In the genomic region with DNA sequence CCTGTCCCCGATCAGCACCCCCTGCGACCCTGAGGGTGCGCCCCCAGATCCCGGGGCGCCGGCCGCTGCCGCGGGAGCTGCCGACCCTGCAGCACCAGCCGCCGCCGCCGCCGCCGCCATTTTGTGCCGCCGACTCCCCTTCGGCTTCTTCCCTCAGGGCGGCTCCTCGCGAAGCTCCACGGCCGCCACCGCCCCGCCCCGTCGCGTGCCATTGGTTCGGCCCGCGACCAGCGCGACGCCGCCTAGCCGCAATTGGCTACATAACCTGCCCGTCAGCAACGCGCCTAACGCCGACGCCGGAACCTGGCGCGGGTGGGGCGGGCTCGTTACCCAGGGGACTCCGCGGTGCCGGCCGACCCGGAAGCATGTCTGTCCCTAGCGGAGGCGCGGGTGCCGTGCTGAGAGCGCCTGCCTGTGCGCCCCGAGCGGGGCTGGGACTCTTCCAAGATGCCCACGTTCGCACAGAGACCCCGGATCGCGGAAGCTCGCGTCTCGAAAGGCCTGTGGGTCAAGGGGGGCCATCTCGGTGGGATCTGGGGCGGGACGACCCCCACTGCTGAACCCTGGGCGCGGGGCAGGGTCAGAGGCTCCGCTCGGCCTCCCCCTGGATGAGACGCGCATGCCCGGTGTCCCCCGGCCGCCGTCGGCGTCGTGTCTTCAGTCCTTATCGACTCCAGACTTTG, we compare ENCODE assay signal across 1 cellular context.
TF ChIP-seq lines count a peak whose summit lies in the region.

A gene (minus strand): TSS at position 149 of the 683 bp plus-strand sequence. CDS start 29 bp downstream, at position 120.

TF ChIP-seq in HEK293, 187 proteins besides CTCF, POLR2A, EP300 and RAD21 (continued from another document and continues in another):
- TF ChIP-seq, protein P1, sequence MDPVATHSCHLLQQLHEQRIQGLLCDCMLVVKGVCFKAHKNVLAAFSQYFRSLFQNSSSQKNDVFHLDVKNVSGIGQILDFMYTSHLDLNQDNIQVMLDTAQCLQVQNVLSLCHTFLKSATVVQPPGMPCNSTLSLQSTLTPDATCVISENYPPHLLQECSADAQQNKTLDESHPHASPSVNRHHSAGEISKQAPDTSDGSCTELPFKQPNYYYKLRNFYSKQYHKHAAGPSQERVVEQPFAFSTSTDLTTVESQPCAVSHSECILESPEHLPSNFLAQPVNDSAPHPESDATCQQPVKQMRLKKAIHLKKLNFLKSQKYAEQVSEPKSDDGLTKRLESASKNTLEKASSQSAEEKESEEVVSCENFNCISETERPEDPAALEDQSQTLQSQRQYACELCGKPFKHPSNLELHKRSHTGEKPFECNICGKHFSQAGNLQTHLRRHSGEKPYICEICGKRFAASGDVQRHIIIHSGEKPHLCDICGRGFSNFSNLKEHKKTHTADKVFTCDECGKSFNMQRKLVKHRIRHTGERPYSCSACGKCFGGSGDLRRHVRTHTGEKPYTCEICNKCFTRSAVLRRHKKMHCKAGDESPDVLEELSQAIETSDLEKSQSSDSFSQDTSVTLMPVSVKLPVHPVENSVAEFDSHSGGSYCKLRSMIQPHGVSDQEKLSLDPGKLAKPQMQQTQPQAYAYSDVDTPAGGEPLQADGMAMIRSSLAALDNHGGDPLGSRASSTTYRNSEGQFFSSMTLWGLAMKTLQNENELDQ (tag by site-specific recombination; IDR thresholded peaks at IDR 0.05; ENCODE audit: low read depth): no peak
- TF ChIP-seq WT1 (tag by site-specific recombination; IDR thresholded peaks at IDR 0.05) (peak; percentile 46; the same call in 1 of the 2 replicates), ZBTB1 (tag by site-specific recombination; IDR thresholded peaks at IDR 0.05) (no peak), YY1 (tag by site-specific recombination; IDR thresholded peaks at IDR 0.05) (peak; percentile 90), OVOL3 (tag by site-specific recombination; IDR thresholded peaks at IDR 0.05) (peak; percentile 56; the same call in 1 of the 2 replicates), ZBTB48 (tag by site-specific recombination; IDR thresholded peaks at IDR 0.05) (peak; percentile 86; the same call in 1 of the 2 replicates), ZFP69B (tag by site-specific recombination; IDR thresholded peaks at IDR 0.05) (no peak; the same call in 1 of the 2 replicates), ZBTB8A (tag by site-specific recombination; IDR thresholded peaks at IDR 0.05) (peak; percentile 81), ZNF324 (tag by site-specific recombination; IDR thresholded peaks at IDR 0.05) (peak; percentile 76), ZNF354C (tag by site-specific recombination; IDR thresholded peaks at IDR 0.05; ENCODE audit: borderline replicate concordance, low read depth) (no peak), ZNF292 (tag by site-specific recombination; IDR thresholded peaks at IDR 0.05; ENCODE audit: borderline replicate concordance, low read depth) (no peak), ZNF155 (tag by site-specific recombination; IDR thresholded peaks at IDR 0.05) (no peak), ZNF37A (tag by site-specific recombination; IDR thresholded peaks at IDR 0.05) (no peak), TCF7L2 (IDR thresholded peaks at IDR 0.05; ENCODE audit: borderline replicate concordance, low read depth, low read length) (no peak), ZNF473 (tag by site-specific recombination; IDR thresholded peaks at IDR 0.05) (no peak), ZNF169 (tag by site-specific recombination; IDR thresholded peaks at IDR 0.05) (no peak), ZNF48 (tag by site-specific recombination; IDR thresholded peaks at IDR 0.05) (no peak), ZNF112 (tag by site-specific recombination; IDR thresholded peaks at IDR 0.05) (no peak), KLF8 (tag by site-specific recombination; IDR thresholded peaks at IDR 0.05) (peak; percentile 96), ZNF266 (tag by site-specific recombination; IDR thresholded peaks at IDR 0.05; ENCODE audit: low read depth) (no peak), KLF7 (tag by site-specific recombination; IDR thresholded peaks at IDR 0.05; ENCODE audit: borderline replicate concordance) (no peak), ZNF596 (tag by site-specific recombination; IDR thresholded peaks at IDR 0.05) (no peak), ZNF623 (tag by site-specific recombination; IDR thresholded peaks at IDR 0.05) (no peak), ZNF629 (tag by site-specific recombination; IDR thresholded peaks at IDR 0.05) (peak; percentile 49; the same call in 1 of the 2 replicates), ZFP41 (tag by site-specific recombination; IDR thresholded peaks at IDR 0.05; ENCODE audit: borderline replicate concordance) (no peak), KLF9 (tag by site-specific recombination; IDR thresholded peaks at IDR 0.05; ENCODE audit: low read depth) (peak; percentile 37), ZNF146 (tag by site-specific recombination; IDR thresholded peaks at IDR 0.05) (no peak), ZNF660 (tag by site-specific recombination; IDR thresholded peaks at IDR 0.05) (0 out of 2 replicates have a peak, but pooled peaks have one; percentile 62)
- TF ChIP-seq, protein P2, sequence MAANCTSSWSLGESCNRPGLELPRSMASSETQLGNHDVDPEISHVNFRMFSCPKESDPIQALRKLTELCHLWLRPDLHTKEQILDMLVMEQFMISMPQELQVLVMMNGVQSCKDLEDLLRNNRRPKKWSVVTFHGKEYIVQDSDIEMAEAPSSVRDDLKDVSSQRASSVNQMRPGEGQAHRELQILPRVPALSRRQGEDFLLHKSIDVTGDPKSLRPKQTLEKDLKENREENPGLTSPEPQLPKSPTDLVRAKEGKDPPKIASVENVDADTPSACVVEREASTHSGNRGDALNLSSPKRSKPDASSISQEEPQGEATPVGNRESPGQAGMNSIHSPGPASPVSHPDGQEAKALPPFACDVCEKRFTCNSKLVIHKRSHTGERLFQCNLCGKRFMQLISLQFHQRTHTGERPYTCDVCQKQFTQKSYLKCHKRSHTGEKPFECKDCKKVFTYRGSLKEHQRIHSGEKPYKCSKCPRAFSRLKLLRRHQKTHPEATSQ (tag by site-specific recombination; IDR thresholded peaks at IDR 0.05): peak; percentile 48; the same call in 1 of the 2 replicates
- TF ChIP-seq, protein P3, sequence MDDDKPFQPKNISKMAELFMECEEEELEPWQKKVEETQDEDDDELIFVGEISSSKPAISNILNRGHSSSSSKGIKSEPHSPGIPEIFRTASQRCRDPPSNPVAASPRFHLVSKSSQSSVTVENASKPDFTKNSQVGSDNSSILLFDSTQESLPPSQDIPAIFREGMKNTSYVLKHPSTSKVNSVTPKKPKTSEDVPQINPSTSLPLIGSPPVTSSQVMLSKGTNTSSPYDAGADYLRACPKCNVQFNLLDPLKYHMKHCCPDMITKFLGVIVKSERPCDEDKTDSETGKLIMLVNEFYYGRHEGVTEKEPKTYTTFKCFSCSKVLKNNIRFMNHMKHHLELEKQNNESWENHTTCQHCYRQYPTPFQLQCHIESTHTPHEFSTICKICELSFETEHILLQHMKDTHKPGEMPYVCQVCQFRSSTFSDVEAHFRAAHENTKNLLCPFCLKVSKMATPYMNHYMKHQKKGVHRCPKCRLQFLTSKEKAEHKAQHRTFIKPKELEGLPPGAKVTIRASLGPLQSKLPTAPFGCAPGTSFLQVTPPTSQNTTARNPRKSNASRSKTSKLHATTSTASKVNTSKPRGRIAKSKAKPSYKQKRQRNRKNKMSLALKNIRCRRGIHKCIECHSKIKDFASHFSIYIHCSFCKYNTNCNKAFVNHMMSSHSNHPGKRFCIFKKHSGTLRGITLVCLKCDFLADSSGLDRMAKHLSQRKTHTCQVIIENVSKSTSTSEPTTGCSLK (tag by site-specific recombination; IDR thresholded peaks at IDR 0.05): no peak
- TF ChIP-seq, protein P4, sequence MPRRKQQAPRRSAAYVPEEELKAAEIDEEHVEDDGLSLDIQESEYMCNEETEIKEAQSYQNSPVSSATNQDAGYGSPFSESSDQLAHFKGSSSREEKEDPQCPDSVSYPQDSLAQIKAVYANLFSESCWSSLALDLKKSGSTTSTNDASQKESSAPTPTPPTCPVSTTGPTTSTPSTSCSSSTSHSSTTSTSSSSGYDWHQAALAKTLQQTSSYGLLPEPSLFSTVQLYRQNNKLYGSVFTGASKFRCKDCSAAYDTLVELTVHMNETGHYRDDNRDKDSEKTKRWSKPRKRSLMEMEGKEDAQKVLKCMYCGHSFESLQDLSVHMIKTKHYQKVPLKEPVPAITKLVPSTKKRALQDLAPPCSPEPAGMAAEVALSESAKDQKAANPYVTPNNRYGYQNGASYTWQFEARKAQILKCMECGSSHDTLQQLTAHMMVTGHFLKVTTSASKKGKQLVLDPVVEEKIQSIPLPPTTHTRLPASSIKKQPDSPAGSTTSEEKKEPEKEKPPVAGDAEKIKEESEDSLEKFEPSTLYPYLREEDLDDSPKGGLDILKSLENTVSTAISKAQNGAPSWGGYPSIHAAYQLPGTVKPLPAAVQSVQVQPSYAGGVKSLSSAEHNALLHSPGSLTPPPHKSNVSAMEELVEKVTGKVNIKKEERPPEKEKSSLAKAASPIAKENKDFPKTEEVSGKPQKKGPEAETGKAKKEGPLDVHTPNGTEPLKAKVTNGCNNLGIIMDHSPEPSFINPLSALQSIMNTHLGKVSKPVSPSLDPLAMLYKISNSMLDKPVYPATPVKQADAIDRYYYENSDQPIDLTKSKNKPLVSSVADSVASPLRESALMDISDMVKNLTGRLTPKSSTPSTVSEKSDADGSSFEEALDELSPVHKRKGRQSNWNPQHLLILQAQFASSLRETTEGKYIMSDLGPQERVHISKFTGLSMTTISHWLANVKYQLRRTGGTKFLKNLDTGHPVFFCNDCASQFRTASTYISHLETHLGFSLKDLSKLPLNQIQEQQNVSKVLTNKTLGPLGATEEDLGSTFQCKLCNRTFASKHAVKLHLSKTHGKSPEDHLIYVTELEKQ (tag by site-specific recombination; IDR thresholded peaks at IDR 0.05; ENCODE audit: borderline replicate concordance): no peak
- TF ChIP-seq, protein P5, sequence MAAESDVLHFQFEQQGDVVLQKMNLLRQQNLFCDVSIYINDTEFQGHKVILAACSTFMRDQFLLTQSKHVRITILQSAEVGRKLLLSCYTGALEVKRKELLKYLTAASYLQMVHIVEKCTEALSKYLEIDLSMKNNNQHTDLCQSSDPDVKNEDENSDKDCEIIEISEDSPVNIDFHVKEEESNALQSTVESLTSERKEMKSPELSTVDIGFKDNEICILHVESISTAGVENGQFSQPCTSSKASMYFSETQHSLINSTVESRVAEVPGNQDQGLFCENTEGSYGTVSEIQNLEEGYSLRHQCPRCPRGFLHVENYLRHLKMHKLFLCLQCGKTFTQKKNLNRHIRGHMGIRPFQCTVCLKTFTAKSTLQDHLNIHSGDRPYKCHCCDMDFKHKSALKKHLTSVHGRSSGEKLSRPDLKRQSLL (tag by site-specific recombination; IDR thresholded peaks at IDR 0.05): no peak
- TF ChIP-seq, protein P6, sequence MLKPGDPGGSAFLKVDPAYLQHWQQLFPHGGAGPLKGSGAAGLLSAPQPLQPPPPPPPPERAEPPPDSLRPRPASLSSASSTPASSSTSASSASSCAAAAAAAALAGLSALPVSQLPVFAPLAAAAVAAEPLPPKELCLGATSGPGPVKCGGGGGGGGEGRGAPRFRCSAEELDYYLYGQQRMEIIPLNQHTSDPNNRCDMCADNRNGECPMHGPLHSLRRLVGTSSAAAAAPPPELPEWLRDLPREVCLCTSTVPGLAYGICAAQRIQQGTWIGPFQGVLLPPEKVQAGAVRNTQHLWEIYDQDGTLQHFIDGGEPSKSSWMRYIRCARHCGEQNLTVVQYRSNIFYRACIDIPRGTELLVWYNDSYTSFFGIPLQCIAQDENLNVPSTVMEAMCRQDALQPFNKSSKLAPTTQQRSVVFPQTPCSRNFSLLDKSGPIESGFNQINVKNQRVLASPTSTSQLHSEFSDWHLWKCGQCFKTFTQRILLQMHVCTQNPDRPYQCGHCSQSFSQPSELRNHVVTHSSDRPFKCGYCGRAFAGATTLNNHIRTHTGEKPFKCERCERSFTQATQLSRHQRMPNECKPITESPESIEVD (tag by site-specific recombination; IDR thresholded peaks at IDR 0.05): no peak
- TF ChIP-seq, protein P7, sequence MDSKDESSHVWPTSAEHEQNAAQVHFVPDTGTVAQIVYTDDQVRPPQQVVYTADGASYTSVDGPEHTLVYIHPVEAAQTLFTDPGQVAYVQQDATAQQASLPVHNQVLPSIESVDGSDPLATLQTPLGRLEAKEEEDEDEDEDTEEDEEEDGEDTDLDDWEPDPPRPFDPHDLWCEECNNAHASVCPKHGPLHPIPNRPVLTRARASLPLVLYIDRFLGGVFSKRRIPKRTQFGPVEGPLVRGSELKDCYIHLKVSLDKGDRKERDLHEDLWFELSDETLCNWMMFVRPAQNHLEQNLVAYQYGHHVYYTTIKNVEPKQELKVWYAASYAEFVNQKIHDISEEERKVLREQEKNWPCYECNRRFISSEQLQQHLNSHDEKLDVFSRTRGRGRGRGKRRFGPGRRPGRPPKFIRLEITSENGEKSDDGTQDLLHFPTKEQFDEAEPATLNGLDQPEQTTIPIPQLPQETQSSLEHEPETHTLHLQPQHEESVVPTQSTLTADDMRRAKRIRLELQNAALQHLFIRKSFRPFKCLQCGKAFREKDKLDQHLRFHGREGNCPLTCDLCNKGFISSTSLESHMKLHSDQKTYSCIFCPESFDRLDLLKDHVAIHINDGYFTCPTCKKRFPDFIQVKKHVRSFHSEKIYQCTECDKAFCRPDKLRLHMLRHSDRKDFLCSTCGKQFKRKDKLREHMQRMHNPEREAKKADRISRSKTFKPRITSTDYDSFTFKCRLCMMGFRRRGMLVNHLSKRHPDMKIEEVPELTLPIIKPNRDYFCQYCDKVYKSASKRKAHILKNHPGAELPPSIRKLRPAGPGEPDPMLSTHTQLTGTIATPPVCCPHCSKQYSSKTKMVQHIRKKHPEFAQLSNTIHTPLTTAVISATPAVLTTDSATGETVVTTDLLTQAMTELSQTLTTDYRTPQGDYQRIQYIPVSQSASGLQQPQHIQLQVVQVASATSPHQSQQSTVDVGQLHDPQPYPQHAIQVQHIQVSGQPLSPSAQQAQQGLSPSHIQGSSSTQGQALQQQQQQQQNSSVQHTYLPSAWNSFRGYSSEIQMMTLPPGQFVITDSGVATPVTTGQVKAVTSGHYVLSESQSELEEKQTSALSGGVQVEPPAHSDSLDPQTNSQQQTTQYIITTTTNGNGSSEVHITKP (tag by site-specific recombination; IDR thresholded peaks at IDR 0.05): 0 out of 2 replicates have a peak, but pooled peaks have one; percentile 50
- TF ChIP-seq, protein P8, sequence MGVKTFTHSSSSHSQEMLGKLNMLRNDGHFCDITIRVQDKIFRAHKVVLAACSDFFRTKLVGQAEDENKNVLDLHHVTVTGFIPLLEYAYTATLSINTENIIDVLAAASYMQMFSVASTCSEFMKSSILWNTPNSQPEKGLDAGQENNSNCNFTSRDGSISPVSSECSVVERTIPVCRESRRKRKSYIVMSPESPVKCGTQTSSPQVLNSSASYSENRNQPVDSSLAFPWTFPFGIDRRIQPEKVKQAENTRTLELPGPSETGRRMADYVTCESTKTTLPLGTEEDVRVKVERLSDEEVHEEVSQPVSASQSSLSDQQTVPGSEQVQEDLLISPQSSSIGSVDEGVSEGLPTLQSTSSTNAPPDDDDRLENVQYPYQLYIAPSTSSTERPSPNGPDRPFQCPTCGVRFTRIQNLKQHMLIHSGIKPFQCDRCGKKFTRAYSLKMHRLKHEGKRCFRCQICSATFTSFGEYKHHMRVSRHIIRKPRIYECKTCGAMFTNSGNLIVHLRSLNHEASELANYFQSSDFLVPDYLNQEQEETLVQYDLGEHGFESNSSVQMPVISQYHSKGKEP (tag by site-specific recombination; IDR thresholded peaks at IDR 0.05): no peak
- TF ChIP-seq, protein P9, sequence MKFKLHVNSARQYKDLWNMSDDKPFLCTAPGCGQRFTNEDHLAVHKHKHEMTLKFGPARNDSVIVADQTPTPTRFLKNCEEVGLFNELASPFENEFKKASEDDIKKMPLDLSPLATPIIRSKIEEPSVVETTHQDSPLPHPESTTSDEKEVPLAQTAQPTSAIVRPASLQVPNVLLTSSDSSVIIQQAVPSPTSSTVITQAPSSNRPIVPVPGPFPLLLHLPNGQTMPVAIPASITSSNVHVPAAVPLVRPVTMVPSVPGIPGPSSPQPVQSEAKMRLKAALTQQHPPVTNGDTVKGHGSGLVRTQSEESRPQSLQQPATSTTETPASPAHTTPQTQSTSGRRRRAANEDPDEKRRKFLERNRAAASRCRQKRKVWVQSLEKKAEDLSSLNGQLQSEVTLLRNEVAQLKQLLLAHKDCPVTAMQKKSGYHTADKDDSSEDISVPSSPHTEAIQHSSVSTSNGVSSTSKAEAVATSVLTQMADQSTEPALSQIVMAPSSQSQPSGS (tag by site-specific recombination; IDR thresholded peaks at IDR 0.05; ENCODE audit: low read depth): no peak
